In the genomic region with DNA sequence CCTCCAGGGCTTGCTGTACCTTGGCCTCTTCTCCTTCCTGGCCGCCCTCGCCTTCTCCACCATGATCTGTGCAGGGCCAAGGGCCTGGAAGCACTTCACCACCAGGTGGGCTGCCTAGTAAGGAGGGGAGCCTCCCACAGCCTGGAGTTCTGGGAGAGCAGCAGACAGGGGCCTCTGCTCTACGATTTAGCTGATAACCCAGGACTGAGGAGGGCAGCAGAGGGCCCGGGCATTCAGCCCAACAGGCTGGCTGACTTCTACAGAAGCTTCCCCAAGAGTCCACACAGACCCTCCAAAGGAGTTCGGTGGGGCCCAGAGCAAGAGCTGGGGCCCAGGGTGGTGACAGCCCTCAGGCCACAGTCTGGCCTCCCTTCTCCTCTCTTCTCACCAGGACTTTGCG, we compare ENCODE assay signal across 27 cellular contexts. TPM values are rescaled to one million over a fixed set of nuclear protein-coding genes. Genes with fewer than 3 reads are reported as not detected.
"Had no signal": no experiment of that assay in that cellular context is flagged by ENCODE, and none has a peak within 500 bp of the region (broad histone marks: within the 10 kb centered on the region; RNA-seq: fewer than 3 reads in every experiment).

No MANE protein-coding gene starts in this region.

- FAIRE-seq: RCC 7860, TTC549 had no signal

- H3K4me3 ChIP-seq: cardiac muscle cell had no signal

- DNase-seq: activated CD4-positive, alpha-beta memory T cell treated with anti-CD3 and anti-CD28 coated beads, Interleukin-2, amount 10 ng/mL, durations not matched to agents 7 days and 5 days; activated CD4-positive, alpha-beta T cell treated with anti-CD3 and anti-CD28 coated beads for 36 hours; activated CD4-positive, alpha-beta T cell treated with anti-CD3 and anti-CD28 coated beads, Interleukin-2, amount 50 U/mL, for 1 hour; activated gamma-delta T cell treated with Interleukin-2 at 50 U/mL for 16 hours; activated naive CD4-positive, alpha-beta T cell treated with anti-CD3 and anti-CD28 coated beads, Interleukin-2, amount 10 ng/mL, durations not matched to agents 7 days and 5 days; activated naive CD8-positive, alpha-beta T cell treated with anti-CD3 and anti-CD28 coated beads for 36 hours; activated T-cell treated with anti-CD3 and anti-CD28 coated beads for 4 hours; activated T-cell treated with anti-CD3 and anti-CD28 coated beads, Interleukin-2, amount 50 U/mL, for 48 hours; brain microvascular endothelial cell; Karpas-422; MM.1S; NCI-H1105; NCI-H1436; NCI-H1694 treated with DMSO at 0.1 percent for 48 hours; NCI-H2029 treated with DMSO at 0.1 percent for 48 hours; NCI-H345; NCI-H510A; NCI-H69; PC-3; SHP77; T-helper 2 cell; T1000 had no signal

- H3K36me3 ChIP-seq: brain microvascular endothelial cell, cardiac muscle cell had no signal

- H3K27me3 ChIP-seq: brain microvascular endothelial cell, cardiac muscle cell had no signal

- ATAC-seq: activated CD4-positive, alpha-beta T cell treated with anti-CD3 and anti-CD28 coated beads for 36 hours; PC-3 had no signal

- H3K27ac ChIP-seq: brain microvascular endothelial cell, cardiac muscle cell had no signal

RNA-seq across cellular contexts. Expression of a gene that starts 21.8 kb away (rescaled TPM):
- total RNA-seq: activated naive CD8-positive, alpha-beta T cell treated with anti-CD3 and anti-CD28 coated beads for 36 hours; cardiac muscle cell; PC-3; SK-MEL-5 had no signal
- polyA plus RNA-seq: adipose tissue, cardiac muscle cell had no signal
